In the genomic region with DNA sequence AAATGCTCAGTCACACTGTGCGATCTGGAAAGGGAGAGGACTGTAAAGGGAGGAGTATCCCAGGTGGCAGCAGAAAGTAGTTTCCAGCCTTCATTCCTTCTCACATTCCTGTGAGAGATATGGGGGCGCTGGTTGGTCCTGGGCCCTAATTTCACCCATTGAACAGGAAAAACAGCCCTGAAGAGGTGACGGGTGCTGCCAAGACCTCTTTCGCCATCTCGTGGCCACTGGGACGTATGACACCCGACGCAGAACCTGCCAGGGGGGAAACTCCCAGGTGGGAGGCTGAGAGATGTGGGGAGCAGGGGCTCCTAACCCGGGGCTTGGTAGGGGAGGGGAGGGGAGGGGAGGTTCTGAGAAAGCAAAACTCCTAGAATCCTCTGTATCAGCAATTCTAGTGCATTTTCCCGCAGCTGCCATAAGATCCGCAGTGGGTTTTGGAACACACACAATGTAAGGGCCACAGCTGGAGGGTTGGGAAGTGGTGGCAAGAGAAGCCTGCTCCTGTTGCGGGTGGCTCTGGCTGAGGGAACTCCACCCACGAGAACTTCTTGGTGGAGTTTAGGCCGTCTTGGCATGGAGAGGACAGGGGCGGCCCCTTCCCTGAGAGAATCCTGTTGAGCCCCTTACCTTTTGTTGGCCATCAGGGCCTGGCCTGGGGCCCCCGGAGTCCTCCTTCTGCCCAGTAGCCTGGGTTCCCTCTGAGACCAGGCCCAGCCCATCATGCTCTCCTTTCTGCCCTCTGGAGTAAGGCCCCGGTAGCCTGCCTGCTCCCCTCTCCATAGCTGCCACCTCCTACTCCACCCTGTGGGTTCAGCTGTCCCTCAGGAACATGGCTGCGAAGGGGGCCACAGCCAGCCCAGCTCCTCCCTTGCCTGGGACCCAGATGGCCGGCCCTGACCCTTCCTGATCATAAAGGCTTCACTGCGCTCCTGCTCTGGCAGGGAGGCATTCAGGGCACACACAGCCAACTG, we compare ENCODE assay signal across 8 cellular contexts.
DNase-seq lines count a peak whose midpoint lies in the region; ATAC-seq and FAIRE-seq lines count a peak whose summit lies in the region.

No MANE protein-coding gene starts in this region.

- POLR2A ChIA-PET in CD4-positive, alpha-beta memory T cell (lab: Charles Lee; ENCODE audit: partially characterized antibody), result no interaction called here

- H3K27ac ChIP-seq in CD4-positive, alpha-beta memory T cell (ENCODE audit: low read depth, low read length), result no peak overlapping the region

- H3K9me3 ChIP-seq in CD4-positive, alpha-beta memory T cell (ENCODE audit: control insufficient read depth in 1 of 2, low read length in 2 of 2), result no peaks in the 10 kb centered on the region

- no peaks in the 10 kb centered on the region for H3K4me1 ChIP-seq in CD4-positive, alpha-beta memory T cell (ENCODE audit: insufficient read depth, low read length)

- H3K4me1 Mint-ChIP-seq in CD4-positive, alpha-beta memory T cell, result peaks cover 0 to 2% (median 0%) of the 10 kb centered on the region in 4 donors
- H3K4me1 Mint-ChIP-seq in activated naive CD8-positive, alpha-beta T cell treated with anti-CD3 and anti-CD28 coated beads for 36 hours, result no peaks in the 10 kb centered on the region
- H3K4me1 Mint-ChIP-seq in immature natural killer cell, result no peaks in the 10 kb centered on the region

- H3K36me3 ChIP-seq in CD4-positive, alpha-beta memory T cell (ENCODE audit: insufficient read depth, low read length), result no peaks in the 10 kb centered on the region

- peak overlapping the region in 1 of 7 donors; percentile 38 for H3K27ac Mint-ChIP-seq in CD4-positive, alpha-beta memory T cell
- no peak overlapping the region for H3K27ac Mint-ChIP-seq in activated naive CD8-positive, alpha-beta T cell treated with anti-CD3 and anti-CD28 coated beads for 36 hours
- H3K27ac Mint-ChIP-seq in immature natural killer cell, result no peak overlapping the region

- no peaks in the 10 kb centered on the region for H3K9me3 Mint-ChIP-seq in CD4-positive, alpha-beta memory T cell
- H3K9me3 Mint-ChIP-seq in activated naive CD8-positive, alpha-beta T cell treated with anti-CD3 and anti-CD28 coated beads for 36 hours, result no peaks in the 10 kb centered on the region
- no peaks in the 10 kb centered on the region for H3K9me3 Mint-ChIP-seq in immature natural killer cell

- no peak overlapping the region for H3K4me3 Mint-ChIP-seq in CD4-positive, alpha-beta memory T cell
- no peak overlapping the region for H3K4me3 Mint-ChIP-seq in activated naive CD8-positive, alpha-beta T cell treated with anti-CD3 and anti-CD28 coated beads for 36 hours
- H3K4me3 Mint-ChIP-seq in immature natural killer cell, result no peak overlapping the region

- ATAC-seq in GM18870 (IDR thresholded peaks at IDR 0.05; ENCODE audit: unreplicated experiment) (peak; percentile 66), HG03159 (IDR thresholded peaks at IDR 0.05; ENCODE audit: unreplicated experiment) (peak; percentile 82)

- peak; percentile 21 to 37 (median 33) for DNase-seq in CD4-positive, alpha-beta memory T cell
- DNase-seq in RCC 7860 (ENCODE audit: low spot score) (peak; percentile 6), immature natural killer cell (peak; percentile 21 to 31 (median 28)), COR-L47 (lab: John Stamatoyannopoulos, UW) (no peak)
- DNase-seq in activated naive CD8-positive, alpha-beta T cell treated with anti-CD3 and anti-CD28 coated beads for 36 hours, result peak; percentile 48
- DNase-seq in stimulated activated CD4-positive, alpha-beta T cell treated with anti-CD3 and anti-CD28 coated beads, Interleukin-2, amount 100 ng/mL, for 48 hours, result peak; percentile 24 to 58

- H3K27me3 ChIP-seq in CD4-positive, alpha-beta memory T cell (ENCODE audit: insufficient read depth, low read length), result no peaks in the 10 kb centered on the region

- FAIRE-seq in RCC 7860 (lab: Jason Lieb, UNC), result no peak

- H3K36me3 Mint-ChIP-seq in CD4-positive, alpha-beta memory T cell, result no peaks in the 10 kb centered on the region
- no peaks in the 10 kb centered on the region for H3K36me3 Mint-ChIP-seq in activated naive CD8-positive, alpha-beta T cell treated with anti-CD3 and anti-CD28 coated beads for 36 hours
- no peaks in the 10 kb centered on the region for H3K36me3 Mint-ChIP-seq in immature natural killer cell

- no peak overlapping the region for H3K4me3 ChIP-seq in CD4-positive, alpha-beta memory T cell (ENCODE audit: low read length in 2 of 2)

- CTCF ChIA-PET in CD4-positive, alpha-beta memory T cell (lab: Charles Lee; ENCODE audit: partially characterized antibody), result interaction anchor here (0.7 to 2.1 kb wide), 4 partner anchors 14 to 705 kb away, joined by 3 to 6 read pairs (median 4); no protein-coding TSS in a partner anchor

- no peaks in the 10 kb centered on the region for H3K27me3 Mint-ChIP-seq in CD4-positive, alpha-beta memory T cell
- no peaks in the 10 kb centered on the region for H3K27me3 Mint-ChIP-seq in activated naive CD8-positive, alpha-beta T cell treated with anti-CD3 and anti-CD28 coated beads for 36 hours
- peaks cover 2 to 4% (median 3%) of the 10 kb centered on the region in 3 donors for H3K27me3 Mint-ChIP-seq in immature natural killer cell (ENCODE audit: low read depth in 3 of 3)

- intact Hi-C loops in CD4-positive, alpha-beta memory T cell (cut with micrococcal nuclease), result loop anchor here (5.0 kb wide), 1 partner anchor 701 kb away; no protein-coding TSS in a partner anchor
